ENCODE assay signal across 20 cellular contexts in genomic region chr5:17240487-17240886, GRCh38.
"Had no signal": no experiment of that assay in that cellular context is flagged by ENCODE, and none has a peak within 500 bp of the region (broad histone marks: within the 10 kb centered on the region; RNA-seq: fewer than 3 reads in every experiment).

No MANE protein-coding gene starts in this region.

- H3K4me3 ChIP-seq: adrenal gland, gastroesophageal sphincter, mucosa of descending colon, sigmoid colon, thyroid gland had no signal

- H3K9me3 ChIP-seq: adrenal gland, gastroesophageal sphincter, mucosa of descending colon, sigmoid colon, thyroid gland had no signal

- ATAC-seq: activated T-cell treated with anti-CD3 and anti-CD28 coated beads, Interleukin-2, amount 50 U/mL, for 4 hours; gastroesophageal sphincter; left colon; mucosa of descending colon; stimulated activated naive CD8-positive, alpha-beta T cell treated with anti-CD3 and anti-CD28 coated beads, Interleukin-15, Interleukin-2, amounts not matched to agents 100 U/mL and 50 U/mL, for 24 hours; WTC11 had no signal

- DNase-seq: activated naive CD4-positive, alpha-beta T cell; activated T-cell treated with anti-CD3 and anti-CD28 coated beads, Interleukin-2, amount 50 U/mL, for 4 hours; adrenal gland; cerebellar nuclear complex; cortex of kidney; endodermal cell; head of caudate nucleus; hypothalamus; left colon; mesenchymal stem cell; mucosa of descending colon; occipital lobe; retina; sigmoid colon; stimulated activated CD4-positive, alpha-beta T cell treated with anti-CD3 and anti-CD28 coated beads, Interleukin-2, amount 100 ng/mL, for 48 hours; stimulated activated naive CD8-positive, alpha-beta T cell treated with anti-CD3 and anti-CD28 coated beads, Interleukin-15, Interleukin-2, amounts not matched to agents 100 U/mL and 50 U/mL, for 24 hours; T1000 had no signal

- H3K27me3 ChIP-seq: adrenal gland, gastroesophageal sphincter, sigmoid colon, thyroid gland had no signal

- H3K4me1 ChIP-seq: adrenal gland, gastroesophageal sphincter, sigmoid colon had no signal

- H3K36me3 ChIP-seq: adrenal gland, gastroesophageal sphincter, sigmoid colon, thyroid gland had no signal

- H3K27ac ChIP-seq: adrenal gland, gastroesophageal sphincter, sigmoid colon, thyroid gland had no signal
